ENCODE assay signal across 7 cellular contexts in genomic region chr6:128860782-128861181, GRCh38.
"Had no signal": no experiment of that assay in that cellular context is flagged by ENCODE, and none has a peak within 500 bp of the region (broad histone marks: within the 10 kb centered on the region; RNA-seq: fewer than 3 reads in every experiment).

No MANE protein-coding gene starts in this region.

- H3K4me2 ChIP-seq: KMS-11 had no signal

- ATAC-seq: HepG2 had no signal

- FAIRE-seq: HepG2, HTR-8/SVneo had no signal

- H3K27ac ChIP-seq: HL-60, KMS-11 had no signal

- DNase-seq: IMR-90, KBM-7, KG1 had no signal

- H3K9ac ChIP-seq: KMS-11 had no signal
